Comparison of ENCODE assay signal across 39 cellular contexts in genomic region chr12:71130670-71131069, GRCh38. TPM values are rescaled to one million over a fixed set of nuclear protein-coding genes. Genes with fewer than 3 reads are reported as not detected.
"Had no signal": no experiment of that assay in that cellular context is flagged by ENCODE, and none has a peak within 500 bp of the region (broad histone marks: within the 10 kb centered on the region; RNA-seq: fewer than 3 reads in every experiment).

No MANE protein-coding gene starts in this region.

- H3K27me3 ChIP-seq: ascending aorta, cardiac muscle cell had no signal

- H3K27ac ChIP-seq: ascending aorta, cardiac muscle cell, VCaP had no signal

- H3K27ac Mint-ChIP-seq: activated CD4-positive, alpha-beta memory T cell treated with anti-CD3 and anti-CD28 coated beads, Interleukin-2, amount 10 ng/mL, durations not matched to agents 7 days and 5 days; activated CD4-positive, alpha-beta T cell treated with anti-CD3 and anti-CD28 coated beads for 36 hours; activated CD4-positive, alpha-beta T cell treated with anti-CD3 and anti-CD28 coated beads, Interleukin-2, amount 10 ng/mL, durations not matched to agents 7 days and 5 days; activated CD8-positive, alpha-beta memory T cell treated with anti-CD3 and anti-CD28 coated beads, Interleukin-2, amount 10 ng/mL, durations not matched to agents 7 days and 5 days; activated CD8-positive, alpha-beta T cell treated with anti-CD3 and anti-CD28 coated beads, Interleukin-2, amount 10 ng/mL, durations not matched to agents 7 days and 5 days; activated naive CD4-positive, alpha-beta T cell treated with anti-CD3 and anti-CD28 coated beads, Interleukin-2, amount 10 ng/mL, durations not matched to agents 7 days and 5 days; activated naive CD4-positive, alpha-beta T cell treated with anti-CD3 and anti-CD28 coated beads, Interleukin-2, amount 50 U/mL, for 24 hours; activated naive CD8-positive, alpha-beta T cell; activated naive CD8-positive, alpha-beta T cell treated with anti-CD3 and anti-CD28 coated beads, Interleukin-2, amount 10 ng/mL, durations not matched to agents 7 days and 5 days; activated naive CD8-positive, alpha-beta T cell treated with anti-CD3 and anti-CD28 coated beads, Interleukin-2, amount 50 U/mL, for 24 hours; activated T-cell treated with anti-CD3 and anti-CD28 coated beads, Interleukin-2, amount 50 U/mL, for 24 hours; activated T-helper 2 cell treated with anti-CD3 and anti-CD28 coated beads, Interferon-gamma antibody, Interleukin-2, Interleukin-4, amounts not matched to agents 10 μg/mL and 5 μg/mL and 100 μg/mL, durations not matched to agents 14 hours and 24 hours and 36 hours; brain; T-helper 1 cell treated with Interleukin-12 subunit alpha and Interleukin-12 subunit beta and Interleukin-4 antibody, amounts not matched to agents 30 μg/mL and 1 μg/mL, for 36 hours; T-helper 2 cell treated with Interferon-gamma antibody and Interleukin-4, amounts not matched to agents 5 μg/mL and 100 μg/mL, for 36 hours had no signal

- H3K4me3 Mint-ChIP-seq: activated CD4-positive, alpha-beta memory T cell treated with anti-CD3 and anti-CD28 coated beads, Interleukin-2, amount 10 ng/mL, durations not matched to agents 7 days and 5 days; activated CD4-positive, alpha-beta T cell treated with anti-CD3 and anti-CD28 coated beads for 36 hours; activated CD4-positive, alpha-beta T cell treated with anti-CD3 and anti-CD28 coated beads, Interleukin-2, amount 10 ng/mL, durations not matched to agents 7 days and 5 days; activated CD8-positive, alpha-beta memory T cell treated with anti-CD3 and anti-CD28 coated beads, Interleukin-2, amount 10 ng/mL, durations not matched to agents 7 days and 5 days; activated CD8-positive, alpha-beta T cell treated with anti-CD3 and anti-CD28 coated beads, Interleukin-2, amount 10 ng/mL, durations not matched to agents 7 days and 5 days; activated naive CD4-positive, alpha-beta T cell treated with anti-CD3 and anti-CD28 coated beads, Interleukin-2, amount 10 ng/mL, durations not matched to agents 7 days and 5 days; activated naive CD4-positive, alpha-beta T cell treated with anti-CD3 and anti-CD28 coated beads, Interleukin-2, amount 50 U/mL, for 24 hours; activated naive CD8-positive, alpha-beta T cell; activated naive CD8-positive, alpha-beta T cell treated with anti-CD3 and anti-CD28 coated beads, Interleukin-2, amount 10 ng/mL, durations not matched to agents 7 days and 5 days; activated naive CD8-positive, alpha-beta T cell treated with anti-CD3 and anti-CD28 coated beads, Interleukin-2, amount 50 U/mL, for 24 hours; activated T-cell treated with anti-CD3 and anti-CD28 coated beads, Interleukin-2, amount 50 U/mL, for 24 hours; brain; central memory CD8-positive, alpha-beta T cell; T-helper 1 cell treated with Interleukin-12 subunit alpha and Interleukin-12 subunit beta and Interleukin-4 antibody, amounts not matched to agents 30 μg/mL and 1 μg/mL, for 36 hours; T-helper 2 cell treated with Interferon-gamma antibody and Interleukin-4, amounts not matched to agents 5 μg/mL and 100 μg/mL, for 36 hours had no signal

- H3K4me1 ChIP-seq: ascending aorta had no signal

- H3K4me1 Mint-ChIP-seq: activated CD4-positive, alpha-beta memory T cell treated with anti-CD3 and anti-CD28 coated beads, Interleukin-2, amount 10 ng/mL, durations not matched to agents 7 days and 5 days; activated CD4-positive, alpha-beta T cell treated with anti-CD3 and anti-CD28 coated beads for 36 hours; activated CD4-positive, alpha-beta T cell treated with anti-CD3 and anti-CD28 coated beads, Interleukin-2, amount 10 ng/mL, durations not matched to agents 7 days and 5 days; activated CD8-positive, alpha-beta memory T cell treated with anti-CD3 and anti-CD28 coated beads, Interleukin-2, amount 10 ng/mL, durations not matched to agents 7 days and 5 days; activated naive CD4-positive, alpha-beta T cell treated with anti-CD3 and anti-CD28 coated beads, Interleukin-2, amount 10 ng/mL, durations not matched to agents 7 days and 5 days; activated naive CD4-positive, alpha-beta T cell treated with anti-CD3 and anti-CD28 coated beads, Interleukin-2, amount 50 U/mL, for 24 hours; activated naive CD8-positive, alpha-beta T cell treated with anti-CD3 and anti-CD28 coated beads, Interleukin-2, amount 10 ng/mL, durations not matched to agents 7 days and 5 days; activated naive CD8-positive, alpha-beta T cell treated with anti-CD3 and anti-CD28 coated beads, Interleukin-2, amount 50 U/mL, for 24 hours; central memory CD8-positive, alpha-beta T cell had no signal

- H3K9me3 Mint-ChIP-seq: activated CD4-positive, alpha-beta memory T cell treated with anti-CD3 and anti-CD28 coated beads, Interleukin-2, amount 10 ng/mL, durations not matched to agents 7 days and 5 days; activated CD4-positive, alpha-beta T cell treated with anti-CD3 and anti-CD28 coated beads, Interleukin-2, amount 10 ng/mL, durations not matched to agents 7 days and 5 days; activated naive CD4-positive, alpha-beta T cell treated with anti-CD3 and anti-CD28 coated beads, Interleukin-2, amount 50 U/mL, for 24 hours; activated naive CD8-positive, alpha-beta T cell treated with anti-CD3 and anti-CD28 coated beads, Interleukin-2, amount 10 ng/mL, durations not matched to agents 7 days and 5 days; activated naive CD8-positive, alpha-beta T cell treated with anti-CD3 and anti-CD28 coated beads, Interleukin-2, amount 50 U/mL, for 24 hours; activated T-cell treated with anti-CD3 and anti-CD28 coated beads, Interleukin-2, amount 50 U/mL, for 24 hours; activated T-helper 2 cell treated with anti-CD3 and anti-CD28 coated beads, Interferon-gamma antibody, Interleukin-2, Interleukin-4, amounts not matched to agents 10 μg/mL and 5 μg/mL and 100 μg/mL, durations not matched to agents 14 hours and 24 hours and 36 hours; brain; T-helper 1 cell treated with Interleukin-12 subunit alpha and Interleukin-12 subunit beta and Interleukin-4 antibody, amounts not matched to agents 30 μg/mL and 1 μg/mL, for 36 hours; T-helper 2 cell treated with Interferon-gamma antibody and Interleukin-4, amounts not matched to agents 5 μg/mL and 100 μg/mL, for 36 hours had no signal

- H3K27me3 Mint-ChIP-seq: activated CD4-positive, alpha-beta memory T cell treated with anti-CD3 and anti-CD28 coated beads, Interleukin-2, amount 10 ng/mL, durations not matched to agents 7 days and 5 days; activated CD4-positive, alpha-beta T cell treated with anti-CD3 and anti-CD28 coated beads for 36 hours; activated CD4-positive, alpha-beta T cell treated with anti-CD3 and anti-CD28 coated beads, Interleukin-2, amount 10 ng/mL, durations not matched to agents 7 days and 5 days; activated CD8-positive, alpha-beta memory T cell treated with anti-CD3 and anti-CD28 coated beads, Interleukin-2, amount 10 ng/mL, durations not matched to agents 7 days and 5 days; activated naive CD4-positive, alpha-beta T cell treated with anti-CD3 and anti-CD28 coated beads, Interleukin-2, amount 10 ng/mL, durations not matched to agents 7 days and 5 days; activated naive CD4-positive, alpha-beta T cell treated with anti-CD3 and anti-CD28 coated beads, Interleukin-2, amount 50 U/mL, for 24 hours; activated naive CD8-positive, alpha-beta T cell treated with anti-CD3 and anti-CD28 coated beads, Interleukin-2, amount 10 ng/mL, durations not matched to agents 7 days and 5 days; activated naive CD8-positive, alpha-beta T cell treated with anti-CD3 and anti-CD28 coated beads, Interleukin-2, amount 50 U/mL, for 24 hours; activated T-cell treated with anti-CD3 and anti-CD28 coated beads, Interleukin-2, amount 50 U/mL, for 24 hours; brain; central memory CD8-positive, alpha-beta T cell had no signal

- H3K36me3 ChIP-seq: ascending aorta, cardiac muscle cell had no signal

- ATAC-seq: activated CD4-positive, alpha-beta T cell treated with anti-CD3 and anti-CD28 coated beads for 36 hours; activated CD4-positive, CD25-positive, alpha-beta regulatory T cell treated with anti-CD3 and anti-CD28 coated beads, Interleukin-2, amount 50 U/mL, for 24 hours; activated CD8-positive, alpha-beta memory T cell treated with anti-CD3 and anti-CD28 coated beads, Interleukin-2, amount 10 ng/mL, durations not matched to agents 7 days and 5 days; activated CD8-positive, alpha-beta T cell treated with anti-CD3 and anti-CD28 coated beads, Interleukin-2, amount 10 ng/mL, durations not matched to agents 7 days and 5 days; activated naive CD8-positive, alpha-beta T cell treated with anti-CD3 and anti-CD28 coated beads, Interleukin-2, amount 50 U/mL, for 24 hours had no signal

- H3K4me3 ChIP-seq: ascending aorta, cardiac muscle cell had no signal

- H3K9me3 ChIP-seq: ascending aorta had no signal

- FAIRE-seq: bronchial epithelial cell, TTC549 had no signal

- H3K36me3 Mint-ChIP-seq: activated CD8-positive, alpha-beta memory T cell treated with anti-CD3 and anti-CD28 coated beads, Interleukin-2, amount 10 ng/mL, durations not matched to agents 7 days and 5 days; activated naive CD4-positive, alpha-beta T cell treated with anti-CD3 and anti-CD28 coated beads, Interleukin-2, amount 10 ng/mL, durations not matched to agents 7 days and 5 days; activated naive CD4-positive, alpha-beta T cell treated with anti-CD3 and anti-CD28 coated beads, Interleukin-2, amount 50 U/mL, for 24 hours; activated naive CD8-positive, alpha-beta T cell; activated naive CD8-positive, alpha-beta T cell treated with anti-CD3 and anti-CD28 coated beads, Interleukin-2, amount 10 ng/mL, durations not matched to agents 7 days and 5 days; brain had no signal

- DNase-seq: activated CD4-positive, alpha-beta memory T cell treated with anti-CD3 and anti-CD28 coated beads, Interleukin-2, amount 10 ng/mL, durations not matched to agents 7 days and 5 days; activated CD4-positive, alpha-beta T cell treated with anti-CD3 and anti-CD28 coated beads for 1 hour; activated CD4-positive, alpha-beta T cell treated with anti-CD3 and anti-CD28 coated beads for 36 hours; activated CD4-positive, alpha-beta T cell treated with anti-CD3 and anti-CD28 coated beads for 48 hours; activated CD4-positive, alpha-beta T cell treated with anti-CD3 and anti-CD28 coated beads, Interleukin-2, amount 10 ng/mL, durations not matched to agents 7 days and 5 days; activated CD4-positive, alpha-beta T cell treated with anti-CD3 and anti-CD28 coated beads, Interleukin-2, amount 50 U/mL, for 48 hours; activated CD4-positive, CD25-positive, alpha-beta regulatory T cell; activated CD8-positive, alpha-beta memory T cell treated with anti-CD3 and anti-CD28 coated beads for 24 hours; activated CD8-positive, alpha-beta memory T cell treated with anti-CD3 and anti-CD28 coated beads, Interleukin-2, amount 10 ng/mL, durations not matched to agents 7 days and 5 days; activated CD8-positive, alpha-beta memory T cell treated with anti-CD3 and anti-CD28 coated beads, Interleukin-2, amount 50 U/mL, for 48 hours; activated CD8-positive, alpha-beta T cell treated with anti-CD3 and anti-CD28 coated beads, Interleukin-2, amount 10 ng/mL, durations not matched to agents 7 days and 5 days; activated effector memory CD4-positive, alpha-beta T cell treated with Interleukin-2 at 50 U/mL for 16 hours; activated gamma-delta T cell; activated naive CD4-positive, alpha-beta T cell treated with anti-CD3 and anti-CD28 coated beads, Interleukin-2, amount 10 ng/mL, durations not matched to agents 7 days and 5 days; activated naive CD4-positive, alpha-beta T cell treated with Interleukin-2 at 50 U/mL for 16 hours; activated naive CD8-positive, alpha-beta T cell treated with anti-CD3 and anti-CD28 coated beads, Interleukin-2, amount 10 ng/mL, durations not matched to agents 7 days and 5 days; activated naive CD8-positive, alpha-beta T cell treated with anti-CD3 and anti-CD28 coated beads, Interleukin-2, amount 50 U/mL, for 24 hours; activated T-cell treated with anti-CD3 and anti-CD28 coated beads, Interleukin-2, amount 50 U/mL, for 24 hours; activated T-cell treated with anti-CD3 and anti-CD28 coated beads, Interleukin-2, amount 50 U/mL, for 48 hours; amygdala; anterior cingulate cortex; caudate nucleus; cerebellar nuclear complex; T-helper 1 cell; T-helper 2 cell; T-helper 9 cell had no signal

RNA-seq across cellular contexts. Expression of gene TSPAN8, which starts 27.1 kb away (rescaled TPM):
- total RNA-seq: activated CD4-positive, alpha-beta memory T cell treated with anti-CD3 and anti-CD28 coated beads, Interleukin-2, amount 10 ng/mL, durations not matched to agents 7 days and 5 days; activated CD4-positive, alpha-beta T cell treated with anti-CD3 and anti-CD28 coated beads for 36 hours; activated CD4-positive, alpha-beta T cell treated with anti-CD3 and anti-CD28 coated beads, Interleukin-2, amount 10 ng/mL, durations not matched to agents 7 days and 5 days; activated CD8-positive, alpha-beta memory T cell treated with anti-CD3 and anti-CD28 coated beads, Interleukin-2, amount 10 ng/mL, durations not matched to agents 7 days and 5 days; activated CD8-positive, alpha-beta T cell treated with anti-CD3 and anti-CD28 coated beads, Interleukin-2, amount 10 ng/mL, durations not matched to agents 7 days and 5 days; activated naive CD8-positive, alpha-beta T cell treated with anti-CD3 and anti-CD28 coated beads, Interleukin-2, amount 10 ng/mL, durations not matched to agents 7 days and 5 days; activated T-helper 2 cell treated with anti-CD3 and anti-CD28 coated beads, Interferon-gamma antibody, Interleukin-2, Interleukin-4, amounts not matched to agents 10 μg/mL and 5 μg/mL and 100 μg/mL, durations not matched to agents 14 hours and 24 hours and 36 hours; bronchial epithelial cell; cardiac muscle cell had no signal
